Comparison of ENCODE assay signal across 9 cellular contexts in genomic region chr12:45415393-45415817, GRCh38.
DNase-seq lines count a peak whose midpoint lies in the region; ATAC-seq and TF ChIP-seq lines count a peak whose summit lies in the region.
"Had no signal": no experiment of that assay in that cellular context is flagged by ENCODE, and none has a peak within 500 bp of the region (broad histone marks: within the 10 kb centered on the region; RNA-seq: fewer than 3 reads in every experiment).

No MANE protein-coding gene starts in this region.

- H3K4me3 ChIP-seq in fibroblast of mammary gland (ENCODE audit: control insufficient read depth, low read depth, low read length) (no peak overlapping the region), skeletal muscle satellite cell (ENCODE audit: low read length) (no peak overlapping the region)
- no peak overlapping the region for H3K4me3 ChIP-seq in CD8-positive, alpha-beta memory T cell (ENCODE audit: low read length)

- peaks cover 0 to 54% (median 23%) of the 10 kb centered on the region in 3 donors for H3K36me3 Mint-ChIP-seq in CD8-positive, alpha-beta memory T cell

- no peaks in the 10 kb centered on the region for H3K27me3 ChIP-seq in skeletal muscle satellite cell (ENCODE audit: control insufficient read depth, insufficient read depth, low read length)
- no peaks in the 10 kb centered on the region for H3K27me3 ChIP-seq in CD8-positive, alpha-beta memory T cell (ENCODE audit: insufficient read depth, low read length, poor library complexity, severe bottlenecking)

- no peak overlapping the region for H3K4me3 Mint-ChIP-seq in CD8-positive, alpha-beta memory T cell
- H3K4me3 Mint-ChIP-seq: dendritic cell treated with granulocyte-macrophage colony-stimulating factor and Interleukin-4, amounts not matched to agents 40 ng/mL and 50 ng/mL, for 4 days had no signal

- H3K27ac ChIP-seq in CD8-positive, alpha-beta memory T cell (ENCODE audit: low read depth, low read length), result no peak overlapping the region

- no peak overlapping the region for H3K4me2 ChIP-seq in skeletal muscle satellite cell (ENCODE audit: low read length)

- DNase-seq in stimulated activated CD4-positive, alpha-beta T cell treated with anti-CD3 and anti-CD28 coated beads, Interleukin-15, amount 100 ng/mL, for 24 hours, result peak; percentile 49
- no peak for DNase-seq in stimulated activated CD4-positive, alpha-beta T cell treated with anti-CD3 and anti-CD28 coated beads, Interleukin-12 subunit alpha, Interleukin-12 subunit beta, amount 100 ng/mL, for 4 hours
- DNase-seq in RKO (ENCODE audit: low spot score) (peak; percentile 100), fibroblast of mammary gland (ENCODE audit: low read depth) (peak; percentile 100), NCI-H187 treated with DMSO at 0.1 percent for 48 hours (lab: John Stamatoyannopoulos, UW) (no peak)
- DNase-seq in CD8-positive, alpha-beta memory T cell, result no peak

- no peak for TF ChIP-seq CTCF in fibroblast of mammary gland (conservative IDR thresholded peaks at IDR 0.05; ENCODE audit: control insufficient read depth, insufficient read depth, low read depth, low read length)

- H3K9me3 Mint-ChIP-seq in CD8-positive, alpha-beta memory T cell, result no peaks in the 10 kb centered on the region
- H3K9me3 Mint-ChIP-seq: dendritic cell treated with granulocyte-macrophage colony-stimulating factor and Interleukin-4, amounts not matched to agents 40 ng/mL and 50 ng/mL, for 4 days had no signal

- CTCF ChIA-PET in CD8-positive, alpha-beta memory T cell (lab: Charles Lee), result no interaction called here

- peak; percentile 58 for ATAC-seq in HG02943 (IDR thresholded peaks at IDR 0.05; ENCODE audit: low read depth, unreplicated experiment)

- POLR2A ChIA-PET in CD8-positive, alpha-beta memory T cell (lab: Charles Lee), result no interaction called here

- H3K4me1 Mint-ChIP-seq in CD8-positive, alpha-beta memory T cell, result no peaks in the 10 kb centered on the region

- no peaks in the 10 kb centered on the region for H3K27me3 Mint-ChIP-seq in CD8-positive, alpha-beta memory T cell
- H3K27me3 Mint-ChIP-seq: dendritic cell treated with granulocyte-macrophage colony-stimulating factor and Interleukin-4, amounts not matched to agents 40 ng/mL and 50 ng/mL, for 4 days had no signal

- peaks cover 20% of the 10 kb centered on the region for H3K36me3 ChIP-seq in skeletal muscle satellite cell (ENCODE audit: insufficient read depth, low read length)
- H3K36me3 ChIP-seq in CD8-positive, alpha-beta memory T cell (ENCODE audit: insufficient read depth, low read length), result peaks cover under 1% of the 10 kb centered on the region

- peaks cover 18% of the 10 kb centered on the region for H3K4me1 ChIP-seq in skeletal muscle satellite cell (ENCODE audit: control insufficient read depth, insufficient read depth, low read length)
- H3K4me1 ChIP-seq in CD8-positive, alpha-beta memory T cell (ENCODE audit: insufficient read depth, low read length), result no peaks in the 10 kb centered on the region

- H3K9me3 ChIP-seq in skeletal muscle satellite cell (replicated peaks; ENCODE audit: low read length), result no peaks in the 10 kb centered on the region
- H3K9me3 ChIP-seq in CD8-positive, alpha-beta memory T cell (ENCODE audit: low read length), result no peaks in the 10 kb centered on the region

- peak overlapping the region; percentile 41 for H3K9ac ChIP-seq in skeletal muscle satellite cell (ENCODE audit: low read depth, low read length)

- H3K27ac Mint-ChIP-seq in CD8-positive, alpha-beta memory T cell, result peak overlapping the region in 1 of 8 donors; percentile 42
- H3K27ac Mint-ChIP-seq: dendritic cell treated with granulocyte-macrophage colony-stimulating factor and Interleukin-4, amounts not matched to agents 40 ng/mL and 50 ng/mL, for 4 days had no signal

Comparison
In these comparisons a context has a peak if more than half of its experiments do, and no peak if none do; other contexts are left out.
1. DNase-seq: peak in stimulated activated CD4-positive, alpha-beta T cell treated with anti-CD3 and anti-CD28 coated beads, Interleukin-15, amount 100 ng/mL, for 24 hours (single experiment), RKO (single experiment) and fibroblast of mammary gland (single experiment); none in stimulated activated CD4-positive, alpha-beta T cell treated with anti-CD3 and anti-CD28 coated beads, Interleukin-12 subunit alpha, Interleukin-12 subunit beta, amount 100 ng/mL, for 4 hours (single experiment), NCI-H187 treated with DMSO at 0.1 percent for 48 hours (single experiment) and CD8-positive, alpha-beta memory T cell (0 of 5).